ENCODE assay signal across 19 cellular contexts in genomic region chr1:63980706-63981407, GRCh38.
DNase-seq lines count a peak whose midpoint lies in the region; TF ChIP-seq lines count a peak whose summit lies in the region.
"Had no signal": no experiment of that assay in that cellular context is flagged by ENCODE, and none has a peak within 500 bp of the region (broad histone marks: within the 10 kb centered on the region; RNA-seq: fewer than 3 reads in every experiment).

No MANE protein-coding gene starts in this region.

- no peak overlapping the region for H3K27ac ChIP-seq in tibial nerve
- H3K27ac ChIP-seq: neutrophil, Peyer's patch, vagina had no signal

- no peaks in the 10 kb centered on the region for H3K27me3 ChIP-seq in tibial nerve
- H3K27me3 ChIP-seq: Peyer's patch, vagina had no signal

- H3K9me3 Mint-ChIP-seq in MCF 10A (ENCODE audit: unreplicated experiment) (no peaks in the 10 kb centered on the region), mesothelial cell of epicardium (no peaks in the 10 kb centered on the region), chondrocyte (ENCODE audit: low read depth) (no peaks in the 10 kb centered on the region)
- H3K9me3 Mint-ChIP-seq: brain had no signal

- CTCF ChIA-PET in MCF 10A (lab: Yijun Ruan, JAX), result interaction anchor here (0.6 kb wide), 1 partner anchor 204 kb away, joined by 3 read pairs; no protein-coding TSS in a partner anchor

- TF ChIP-seq CTCF in MCF 10A (IDR thresholded peaks at IDR 0.05; ENCODE audit: unreplicated experiment), result no peak
- TF ChIP-seq CTCF in mesothelial cell of epicardium (IDR thresholded peaks at IDR 0.05; ENCODE audit: unreplicated experiment), result no peak
- TF ChIP-seq CTCF in tibial nerve (IDR thresholded peaks at IDR 0.05), result no peak
- no peak for TF ChIP-seq CTCF in chondrocyte (IDR thresholded peaks at IDR 0.05)

- no peak overlapping the region for H3K4me3 ChIP-seq in tibial nerve
- H3K4me3 ChIP-seq: Peyer's patch, skin epidermis, vagina had no signal

- H3K27me3 Mint-ChIP-seq in MCF 10A (ENCODE audit: insufficient read depth, unreplicated experiment) (no peaks in the 10 kb centered on the region), mesothelial cell of epicardium (ENCODE audit: low read depth) (no peaks in the 10 kb centered on the region), chondrocyte (ENCODE audit: low read depth) (no peaks in the 10 kb centered on the region)
- H3K27me3 Mint-ChIP-seq: brain had no signal

- H3K4me1 ChIP-seq in tibial nerve, result peaks cover 0 to 22% (median 1%) of the 10 kb centered on the region in 4 donors
- H3K4me1 ChIP-seq: Peyer's patch had no signal

- H3K4me3 Mint-ChIP-seq in MCF 10A (ENCODE audit: unreplicated experiment) (no peak overlapping the region), mesothelial cell of epicardium (no peak overlapping the region), chondrocyte (ENCODE audit: unreplicated experiment) (no peak overlapping the region)
- H3K4me3 Mint-ChIP-seq: brain had no signal

- H3K27ac Mint-ChIP-seq in MCF 10A (ENCODE audit: low read depth, unreplicated experiment) (no peak overlapping the region), mesothelial cell of epicardium (peak overlapping the region; percentile 21), chondrocyte (ENCODE audit: unreplicated experiment) (no peak overlapping the region)

- TF ChIP-seq POLR2A in tibial nerve (IDR thresholded peaks at IDR 0.05), result no peak

- intact Hi-C loops in MCF 10A (cut with micrococcal nuclease), result no loop called here

- H3K4me1 Mint-ChIP-seq in MCF 10A (ENCODE audit: insufficient read depth, unreplicated experiment) (peaks cover 30% of the 10 kb centered on the region), mesothelial cell of epicardium (peaks cover 66% of the 10 kb centered on the region), chondrocyte (ENCODE audit: low read depth) (peaks cover 79% of the 10 kb centered on the region)

- 94 to 96% methylated on average over 3 of the region's 3 CpGs for WGBS in tibial nerve, 2 donors

- H3K36me3 Mint-ChIP-seq in MCF 10A (ENCODE audit: insufficient read depth, unreplicated experiment) (no peaks in the 10 kb centered on the region), mesothelial cell of epicardium (peaks cover 4% of the 10 kb centered on the region), chondrocyte (ENCODE audit: low read depth) (peaks cover 8% of the 10 kb centered on the region)
- H3K36me3 Mint-ChIP-seq: brain had no signal

- POLR2A ChIA-PET in MCF 10A (lab: Yijun Ruan, JAX), result interaction anchor here (1.3 kb wide), 1 partner anchor 62 kb away, joined by 4 read pairs; no protein-coding TSS in a partner anchor

- no peaks in the 10 kb centered on the region for H3K36me3 ChIP-seq in tibial nerve
- H3K36me3 ChIP-seq: neutrophil, Peyer's patch, vagina had no signal

- no peaks in the 10 kb centered on the region for H3K9me3 ChIP-seq in tibial nerve
- H3K9me3 ChIP-seq: neutrophil, Peyer's patch, vagina had no signal

- peak; percentile 83 for DNase-seq in DMS53 (lab: John Stamatoyannopoulos, UW)
- peak; percentile 85 for DNase-seq in NCI-H2029 (lab: John Stamatoyannopoulos, UW)
- peak; percentile 17 for DNase-seq in MCF 10A (ENCODE audit: unreplicated experiment)
- DNase-seq in mesothelial cell of epicardium (ENCODE audit: low spot score in 2 of 2, unreplicated experiment in 2 of 2), result no peak
- no peak for DNase-seq in tibial nerve (ENCODE audit: low spot score in 2 of 2)
- no peak for DNase-seq in stimulated activated CD4-positive, alpha-beta T cell treated with anti-CD3 and anti-CD28 coated beads, Interleukin-1b, Interleukin-23, amount 100 ng/mL, for 48 hours
- DNase-seq in chondrocyte (ENCODE audit: low spot score), result no peak
- DNase-seq in activated CD4-positive, alpha-beta T cell treated with anti-CD3 and anti-CD28 coated beads for 1 hour, result no peak
- DNase-seq: activated naive CD4-positive, alpha-beta T cell treated with anti-CD3 and anti-CD28 coated beads, Interleukin-2, amount 50 U/mL, for 16 hours; COR-L47; mesenchymal stem cell; NCI-H2171 treated with DMSO at 0.1 percent for 48 hours; Peyer's patch; stimulated activated naive CD4-positive, alpha-beta T cell; SW 1271 had no signal

- no TSS peak for BruUV-seq in MCF 10A (replicated peaks; lab: Mats Ljungman, UMichigan)

- no peak for TF ChIP-seq EP300 in tibial nerve (IDR thresholded peaks at IDR 0.05)

Comparison
In these comparisons a context has a peak if more than half of its experiments do, and no peak if none do; other contexts are left out.
1. DNase-seq: peak in DMS53 (single experiment), NCI-H2029 (single experiment) and MCF 10A (single experiment); none in mesothelial cell of epicardium (0 of 2), tibial nerve (0 of 2), stimulated activated CD4-positive, alpha-beta T cell treated with anti-CD3 and anti-CD28 coated beads, Interleukin-1b, Interleukin-23, amount 100 ng/mL, for 48 hours (single experiment), chondrocyte (single experiment) and activated CD4-positive, alpha-beta T cell treated with anti-CD3 and anti-CD28 coated beads for 1 hour (single experiment).